1 cellular context compared by ENCODE assay signal in genomic region chr18:12839526-12840196, GRCh38.
TF ChIP-seq lines count a peak whose summit lies in the region.

No MANE protein-coding gene starts in this region.

TF ChIP-seq in SK-N-SH treated with all-trans-retinoic acid at 6 μM for 48 hours, 23 proteins besides CTCF, POLR2A, EP300 and RAD21 (continued from another document):
- TF ChIP-seq, protein P1, sequence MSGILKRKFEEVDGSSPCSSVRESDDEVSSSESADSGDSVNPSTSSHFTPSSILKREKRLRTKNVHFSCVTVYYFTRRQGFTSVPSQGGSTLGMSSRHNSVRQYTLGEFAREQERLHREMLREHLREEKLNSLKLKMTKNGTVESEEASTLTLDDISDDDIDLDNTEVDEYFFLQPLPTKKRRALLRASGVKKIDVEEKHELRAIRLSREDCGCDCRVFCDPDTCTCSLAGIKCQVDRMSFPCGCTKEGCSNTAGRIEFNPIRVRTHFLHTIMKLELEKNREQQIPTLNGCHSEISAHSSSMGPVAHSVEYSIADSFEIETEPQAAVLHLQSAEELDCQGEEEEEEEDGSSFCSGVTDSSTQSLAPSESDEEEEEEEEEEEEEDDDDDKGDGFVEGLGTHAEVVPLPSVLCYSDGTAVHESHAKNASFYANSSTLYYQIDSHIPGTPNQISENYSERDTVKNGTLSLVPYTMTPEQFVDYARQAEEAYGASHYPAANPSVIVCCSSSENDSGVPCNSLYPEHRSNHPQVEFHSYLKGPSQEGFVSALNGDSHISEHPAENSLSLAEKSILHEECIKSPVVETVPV (CRISPR knock-in tag; IDR thresholded peaks at IDR 0.05): no peak
- no peak for TF ChIP-seq ARNTL (CRISPR knock-in tag; IDR thresholded peaks at IDR 0.05; ENCODE audit: borderline replicate concordance, low read depth)
